8 cellular contexts compared by ENCODE assay signal in the genomic region with DNA sequence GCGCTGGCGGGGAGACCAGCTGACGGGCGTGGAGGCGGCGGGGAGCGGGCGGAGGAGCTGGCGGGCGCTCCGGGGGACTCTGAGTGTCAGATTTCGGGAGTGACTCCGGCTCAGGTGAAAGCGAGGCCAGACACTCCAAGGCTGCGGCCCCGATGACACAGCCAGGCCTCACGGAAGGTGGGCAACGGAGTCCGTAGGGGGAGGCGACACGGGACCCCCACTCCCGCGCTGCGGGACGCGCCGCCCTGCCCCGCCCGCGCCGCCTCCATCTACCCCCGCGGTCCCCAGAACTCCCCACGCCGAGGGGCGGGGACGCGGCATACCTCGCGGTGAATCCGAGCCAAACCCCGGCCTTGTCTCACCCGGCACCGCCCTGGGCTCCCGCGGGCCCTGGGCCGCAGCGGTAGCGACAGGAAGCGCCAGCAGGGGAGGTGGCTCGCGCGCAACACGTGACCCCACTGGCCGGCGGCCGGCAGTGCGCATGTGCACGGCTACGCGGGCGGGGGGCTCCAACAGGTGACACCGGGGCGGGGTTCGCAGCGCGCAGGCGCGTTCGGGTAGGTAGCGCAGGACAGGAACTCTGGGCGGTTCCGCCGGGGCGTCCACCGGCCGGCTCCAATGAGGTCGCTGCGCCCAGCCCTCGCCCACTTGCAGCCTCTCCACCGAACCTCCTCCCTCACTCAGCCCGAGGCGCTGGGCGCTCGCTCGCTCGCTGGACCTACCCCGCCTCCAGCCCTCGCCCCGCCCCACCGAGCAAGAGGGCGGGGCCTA. TPM values are rescaled to one million over a fixed set of nuclear protein-coding genes. Genes with fewer than 3 reads are reported as not detected.
A peak's percentile ranks its signal among the peaks of the same experiment; 100 is the strongest.
DNase-seq lines count a peak whose midpoint lies in the region; ATAC-seq and TF ChIP-seq lines count a peak whose summit lies in the region.

A gene with protein sequence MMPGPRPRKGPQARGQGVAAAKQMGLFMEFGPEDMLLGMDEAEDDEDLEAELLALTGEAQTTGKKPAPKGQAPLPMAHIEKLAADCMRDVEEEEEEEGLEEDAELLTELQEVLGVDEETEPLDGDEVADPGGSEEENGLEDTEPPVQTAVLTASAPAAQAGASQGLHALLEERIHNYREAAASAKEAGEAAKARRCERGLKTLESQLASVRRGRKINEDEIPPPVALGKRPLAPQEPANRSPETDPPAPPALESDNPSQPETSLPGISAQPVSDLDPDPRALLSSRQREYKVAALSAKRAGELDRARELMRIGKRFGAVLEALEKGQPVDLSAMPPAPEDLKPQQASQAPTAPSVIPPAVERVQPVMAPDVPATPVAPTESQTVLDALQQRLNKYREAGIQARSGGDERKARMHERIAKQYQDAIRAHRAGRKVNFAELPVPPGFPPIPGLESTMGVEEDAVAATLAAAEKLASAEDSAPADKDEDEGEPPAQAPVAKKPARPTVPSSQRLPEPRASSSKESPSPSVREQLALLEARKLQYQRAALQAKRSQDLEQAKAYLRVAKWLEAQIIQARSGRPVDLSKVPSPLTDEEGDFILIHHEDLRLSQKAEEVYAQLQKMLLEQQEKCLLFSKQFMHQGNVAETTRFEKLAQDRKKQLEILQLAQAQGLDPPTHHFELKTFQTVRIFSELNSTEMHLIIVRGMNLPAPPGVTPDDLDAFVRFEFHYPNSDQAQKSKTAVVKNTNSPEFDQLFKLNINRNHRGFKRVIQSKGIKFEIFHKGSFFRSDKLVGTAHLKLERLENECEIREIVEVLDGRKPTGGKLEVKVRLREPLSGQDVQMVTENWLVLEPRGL (minus strand): TSS at position 460 of the 771 bp plus-strand sequence. CDS start 1,585 bp downstream, outside the sequence.

- peak within 1 kb of the TSS; percentile 98 for H3K4me3 Mint-ChIP-seq in activated naive CD8-positive, alpha-beta T cell treated with anti-CD3 and anti-CD28 coated beads, Interleukin-2, amount 10 ng/mL, durations not matched to agents 7 days and 5 days

- DNase-seq in GM12865 (ENCODE audit: low read depth): peak; percentile 99
- DNase-seq in NCI-H128 (lab: John Stamatoyannopoulos, UW; ENCODE audit: unreplicated experiment): peak; percentile 98
- peak; percentile 100 for DNase-seq in activated naive CD8-positive, alpha-beta T cell treated with anti-CD3 and anti-CD28 coated beads, Interleukin-2, amount 10 ng/mL, durations not matched to agents 7 days and 5 days
- peak; percentile 82 to 97 (median 93) for DNase-seq in head of caudate nucleus
- DNase-seq in ovary: peak; percentile 98 to 100 (median 99)
- DNase-seq in thyroid gland: peak; percentile 100

- H3K4me2 ChIP-seq in SU-DHL-6 (ENCODE audit: low read depth, low read length, poor library complexity, severe bottlenecking): peak within 1 kb of the TSS; percentile 88

- H3K79me2 ChIP-seq in SU-DHL-6 (ENCODE audit: insufficient read depth, low read length): peaks cover 16% of the 10 kb centered on the region

- H3K36me3 Mint-ChIP-seq in activated naive CD8-positive, alpha-beta T cell treated with anti-CD3 and anti-CD28 coated beads, Interleukin-2, amount 10 ng/mL, durations not matched to agents 7 days and 5 days: peaks cover 26% of the 10 kb centered on the region

- TF ChIP-seq CTCF in GM12865 (IDR thresholded peaks at IDR 0.05; ENCODE audit: insufficient read depth, low read depth, low read length, missing control alignments): peak; percentile 14
- TF ChIP-seq CTCF in SU-DHL-6 (IDR thresholded peaks at IDR 0.05; ENCODE audit: insufficient read depth, low read length, poor library complexity, severe bottlenecking): no peak
- TF ChIP-seq CTCF in ovary (IDR thresholded peaks at IDR 0.05): peak in 2 of 3 donors; percentile 73 to 74
- TF ChIP-seq CTCF in thyroid gland (IDR thresholded peaks at IDR 0.05): peak in 3 of 6 experiments; percentile 29 to 59 (median 33)

- no peaks in the 10 kb centered on the region for H3K27me3 ChIP-seq in SU-DHL-6 (ENCODE audit: low read length)
- H3K27me3 ChIP-seq in ovary: no peaks in the 10 kb centered on the region
- no peaks in the 10 kb centered on the region for H3K27me3 ChIP-seq in thyroid gland

- ATAC-seq in HG02678 (IDR thresholded peaks at IDR 0.05; ENCODE audit: unreplicated experiment): peak; percentile 91
- peak; percentile 97 for ATAC-seq in activated naive CD8-positive, alpha-beta T cell treated with anti-CD3 and anti-CD28 coated beads, Interleukin-2, amount 10 ng/mL, durations not matched to agents 7 days and 5 days (ENCODE audit: low read depth)

- WGBS in ovary, 3 donors: 0% methylated on average over 64 to 92 of the region's 92 CpGs
- 0 to 2% methylated on average over 14 to 20 of the region's 92 CpGs for WGBS in thyroid gland, 2 donors

- intact Hi-C loops in head of caudate nucleus (cut with DNase I) (loop anchor here (5.0 kb wide), 2 partner anchors 36 to 309 kb away; a partner anchor contains a TSS), ovary (cut with DNase I) (no loop called here), thyroid gland (cut with DNase I) (loop anchor here (10.0 kb wide), 1 partner anchor 311 kb away; a partner anchor contains a TSS)

- H3K4me1 ChIP-seq in ovary (ENCODE audit: insufficient read depth) (peaks cover 6% of the 10 kb centered on the region), thyroid gland (peaks cover 12 to 13% of the 10 kb centered on the region in 2 donors)

- TF ChIP-seq POLR2A in ovary (IDR thresholded peaks at IDR 0.05) (peak; percentile 85), thyroid gland (IDR thresholded peaks at IDR 0.05) (peak; percentile 71 to 93)

- peaks cover 16% of the 10 kb centered on the region for H3F3A ChIP-seq in SU-DHL-6 (ENCODE audit: insufficient read depth)

- no peaks in the 10 kb centered on the region for H4K20me1 ChIP-seq in SU-DHL-6 (ENCODE audit: low read depth, low read length)

- no peaks in the 10 kb centered on the region for H3K27me3 Mint-ChIP-seq in activated naive CD8-positive, alpha-beta T cell treated with anti-CD3 and anti-CD28 coated beads, Interleukin-2, amount 10 ng/mL, durations not matched to agents 7 days and 5 days

- H3K27ac ChIP-seq in SU-DHL-6 (ENCODE audit: low read depth, low read length): peak within 1 kb of the TSS; percentile 50
- H3K27ac ChIP-seq in ovary: peak within 1 kb of the TSS; percentile 60 to 74
- H3K27ac ChIP-seq in thyroid gland: peak within 1 kb of the TSS; percentile 87 to 94 (median 88)

- H3K9me3 ChIP-seq in SU-DHL-6 (ENCODE audit: insufficient read depth, low read length) (no peaks in the 10 kb centered on the region), ovary (no peaks in the 10 kb centered on the region), thyroid gland (no peaks in the 10 kb centered on the region)

- POLR2A ChIA-PET in activated naive CD8-positive, alpha-beta T cell treated with anti-CD3 and anti-CD28 coated beads, Interleukin-2, amount 10 ng/mL, durations not matched to agents 7 days and 5 days (lab: Charles Lee): interaction anchor here (0.6 to 4.6 kb wide), 17 partner anchors 12 to 637 kb away, joined by 3 to 34 read pairs (median 4); a partner anchor contains a TSS

- H3K9me3 Mint-ChIP-seq in activated naive CD8-positive, alpha-beta T cell treated with anti-CD3 and anti-CD28 coated beads, Interleukin-2, amount 10 ng/mL, durations not matched to agents 7 days and 5 days: no peaks in the 10 kb centered on the region

- H3K36me3 ChIP-seq in SU-DHL-6 (ENCODE audit: low read length) (peaks cover under 1% of the 10 kb centered on the region; the same call in 1 of the 2 replicates), ovary (no peaks in the 10 kb centered on the region), thyroid gland (peaks cover 14 to 16% of the 10 kb centered on the region in 2 donors)

- peaks cover 34% of the 10 kb centered on the region for H3K4me1 Mint-ChIP-seq in activated naive CD8-positive, alpha-beta T cell treated with anti-CD3 and anti-CD28 coated beads, Interleukin-2, amount 10 ng/mL, durations not matched to agents 7 days and 5 days

- peak within 1 kb of the TSS; percentile 98 for H3K27ac Mint-ChIP-seq in activated naive CD8-positive, alpha-beta T cell treated with anti-CD3 and anti-CD28 coated beads, Interleukin-2, amount 10 ng/mL, durations not matched to agents 7 days and 5 days

- H3K4me3 ChIP-seq in GM12865 (ENCODE audit: low read depth, low read length): peak within 1 kb of the TSS; percentile 94
- peak within 1 kb of the TSS; percentile 72 for H3K4me3 ChIP-seq in SU-DHL-6 (ENCODE audit: insufficient read depth, low read length, poor library complexity, severe bottlenecking)
- H3K4me3 ChIP-seq in ovary: peak within 1 kb of the TSS; percentile 99
- peak within 1 kb of the TSS; percentile 59 to 98 (median 90) for H3K4me3 ChIP-seq in thyroid gland (replicated peaks in 1 of 3)

- H3K9ac ChIP-seq in SU-DHL-6 (ENCODE audit: low read length): peak within 1 kb of the TSS; percentile 81

- peak within 1 kb of the TSS; percentile 76 for H2AFZ ChIP-seq in SU-DHL-6 (ENCODE audit: low read depth, low read length, severe bottlenecking)

- H3K9me2 ChIP-seq in SU-DHL-6 (replicated peaks; ENCODE audit: insufficient read depth, low read length): no peaks in the 10 kb centered on the region

- no peak for TF ChIP-seq EP300 in ovary (IDR thresholded peaks at IDR 0.05)

RNA-seq across cellular contexts. Expression of the gene that starts here (rescaled TPM):
- 10 to 100 TPM; 69.3 to 75.6 TPM for total RNA-seq in activated naive CD8-positive, alpha-beta T cell treated with anti-CD3 and anti-CD28 coated beads, Interleukin-2, amount 10 ng/mL, durations not matched to agents 7 days and 5 days
- total RNA-seq in ovary (10 to 100 TPM; 21.6 to 38.9 (median 27.1) TPM), thyroid gland (10 to 100 TPM; 34.7 to 68.2 (median 48.4) TPM)
- polyA plus RNA-seq in ovary: 10 to 100 TPM; 15.5 to 21.1 TPM

Comparison
In these comparisons a context has a peak if more than half of its experiments do, and no peak if none do; other contexts are left out.
1. Peak in every context shown above with its lines: DNase-seq, ATAC-seq, H3K4me3 ChIP-seq and H3K27ac ChIP-seq.
2. intact Hi-C loops: an anchor here in head of caudate nucleus (5.0 kb wide) and thyroid gland (10.0 kb wide); none called in ovary.